17 cellular contexts compared by ENCODE assay signal in genomic region chr10:8242295-8242872, GRCh38.
A peak's percentile ranks its signal among the peaks of the same experiment; 100 is the strongest.
DNase-seq lines count a peak whose midpoint lies in the region; ATAC-seq and TF ChIP-seq lines count a peak whose summit lies in the region.
"Had no signal": no experiment of that assay in that cellular context is flagged by ENCODE, and none has a peak within 500 bp of the region (broad histone marks: within the 10 kb centered on the region; RNA-seq: fewer than 3 reads in every experiment).

No MANE protein-coding gene starts in this region.

- peaks cover 7% of the 10 kb centered on the region for H3K79me1 ChIP-seq in trophoblast cell (ENCODE audit: low read length)

- no peak overlapping the region for H2AK5ac ChIP-seq in trophoblast cell (ENCODE audit: low read length)

- H3K27me3 Mint-ChIP-seq in activated T-cell treated with anti-CD3 and anti-CD28 coated beads, Interleukin-2, amount 50 U/mL, for 4 hours (ENCODE audit: low read depth), result no peaks in the 10 kb centered on the region

- no peaks in the 10 kb centered on the region for H3K9me2 ChIP-seq in SK-N-SH

- peak overlapping the region; percentile 1 for H2BK12ac ChIP-seq in trophoblast cell (ENCODE audit: low read length)

- H4K20me1 ChIP-seq in SK-N-SH (ENCODE audit: insufficient read depth), result no peaks in the 10 kb centered on the region

- H3K4me2 ChIP-seq in trophoblast cell (ENCODE audit: low read length) (no peak overlapping the region), SK-N-SH (no peak overlapping the region)

- H3K4me3 Mint-ChIP-seq in activated T-cell treated with anti-CD3 and anti-CD28 coated beads, Interleukin-2, amount 50 U/mL, for 4 hours, result no peak overlapping the region
- H3K4me3 Mint-ChIP-seq: memory B cell, neural crest cell had no signal

- no peak overlapping the region for H2AFZ ChIP-seq in trophoblast cell (ENCODE audit: insufficient read depth, low read length, poor library complexity)
- H2AFZ ChIP-seq in SK-N-SH (ENCODE audit: low read depth), result no peak overlapping the region

- no peaks in the 10 kb centered on the region for H3K9me3 Mint-ChIP-seq in activated T-cell treated with anti-CD3 and anti-CD28 coated beads, Interleukin-2, amount 50 U/mL, for 4 hours
- H3K9me3 Mint-ChIP-seq: memory B cell, neural crest cell had no signal

- DNase-seq in stimulated activated naive CD4-positive, alpha-beta T cell treated with Interleukin-2 at 50 U/mL for 16 hours (lab: John Stamatoyannopoulos, UW), result peak; percentile 39
- no peak for DNase-seq in stimulated activated naive CD4-positive, alpha-beta T cell (lab: John Stamatoyannopoulos, UW)
- peak; percentile 15 for DNase-seq in activated T-cell treated with anti-CD3 and anti-CD28 coated beads, Interleukin-2, amount 50 U/mL, for 4 hours
- no peak for DNase-seq in trophoblast cell
- no peak for DNase-seq in putamen (ENCODE audit: low spot score)
- no peak for DNase-seq in left lobe of liver (ENCODE audit: low spot score)
- no peak for DNase-seq in HuH-7.5 (ENCODE audit: low spot score)
- no peak for DNase-seq in SK-N-SH
- DNase-seq: brain microvascular endothelial cell, Calu3, glutamatergic neuron, GOT3, NCI-H187 treated with DMSO at 0.1 percent for 48 hours, NCI-H510A, OCI-M1 had no signal

- H3F3A ChIP-seq in SK-N-SH (replicated peaks; ENCODE audit: insufficient read depth), result no peaks in the 10 kb centered on the region

- no peaks in the 10 kb centered on the region for H3K36me3 Mint-ChIP-seq in activated T-cell treated with anti-CD3 and anti-CD28 coated beads, Interleukin-2, amount 50 U/mL, for 4 hours (ENCODE audit: insufficient read depth)
- H3K36me3 Mint-ChIP-seq: memory B cell had no signal

- no peak overlapping the region for H3K23ac ChIP-seq in trophoblast cell (ENCODE audit: low read length)

- peaks cover 2% of the 10 kb centered on the region for H3K9me3 ChIP-seq in trophoblast cell (ENCODE audit: insufficient read depth, low read depth, low read length)
- H3K9me3 ChIP-seq in SK-N-SH, result no peaks in the 10 kb centered on the region

- peak overlapping the region; percentile 20 for H4K91ac ChIP-seq in trophoblast cell (ENCODE audit: low read depth, low read length)

- POLR2A ChIA-PET in SK-N-SH (lab: Yijun Ruan, JAX), result no interaction called here

- peaks cover 68% of the 10 kb centered on the region for H3K4me1 Mint-ChIP-seq in activated T-cell treated with anti-CD3 and anti-CD28 coated beads, Interleukin-2, amount 50 U/mL, for 4 hours (ENCODE audit: low read depth)
- H3K4me1 Mint-ChIP-seq: memory B cell, neural crest cell had no signal

- peaks cover 5% of the 10 kb centered on the region in 2 experiments for H3K4me1 ChIP-seq in trophoblast cell (ENCODE audit: control insufficient read depth in 1 of 2, insufficient read depth in 2 of 2, low read length in 2 of 2)
- H3K4me1 ChIP-seq in SK-N-SH (ENCODE audit: control insufficient read depth in 1 of 2, insufficient read depth in 2 of 2, low read depth in 1 of 2, low read length in 1 of 2), result peaks cover 0 to 10% of the 10 kb centered on the region in 2 experiments; a peak in 1 of 4 replicates

- no peaks in the 10 kb centered on the region for H3K79me2 ChIP-seq in trophoblast cell (ENCODE audit: control insufficient read depth, insufficient read depth, low read length, poor library complexity)
- H3K79me2 ChIP-seq in SK-N-SH (ENCODE audit: insufficient read depth), result no peaks in the 10 kb centered on the region

- peak; percentile 80 to 90 for ATAC-seq in activated T-cell treated with anti-CD3 and anti-CD28 coated beads, Interleukin-2, amount 50 U/mL, for 4 hours
- no peak for ATAC-seq in left lobe of liver

- no peak overlapping the region for H4K12ac ChIP-seq in trophoblast cell (ENCODE audit: low read depth, low read length)

- no peak overlapping the region for H3K18ac ChIP-seq in trophoblast cell (ENCODE audit: low read length)

- H3K4me3 ChIP-seq in trophoblast cell (ENCODE audit: low read depth, low read length) (no peak overlapping the region), SK-N-SH (ENCODE audit: low read depth in 2 of 2, low read length in 1 of 2) (no peak overlapping the region)

- H2BK5ac ChIP-seq in trophoblast cell (ENCODE audit: low read depth, low read length, poor library complexity), result no peak overlapping the region

- H2BK120ac ChIP-seq in trophoblast cell (ENCODE audit: insufficient read depth, low read length, poor library complexity), result no peak overlapping the region

- no peak overlapping the region for H3K4ac ChIP-seq in trophoblast cell (ENCODE audit: low read depth, low read length)

- no peak for TF ChIP-seq CTCF in SK-N-SH (IDR thresholded peaks at IDR 0.05)

- WGBS in trophoblast cell (ENCODE audit: extremely low coverage, insufficient coverage, insufficient read length), result no CpG with 5 or more reads among the region's 8 CpGs
- 71% methylated on average over 5 of the region's 8 CpGs for WGBS in SK-N-SH (ENCODE audit: low lambda C conversion rate)

- H3K36me3 ChIP-seq in trophoblast cell (ENCODE audit: control insufficient read depth in 1 of 2, insufficient read depth in 2 of 2, low read length in 2 of 2) (no peaks in the 10 kb centered on the region), SK-N-SH (replicated peaks in 1 of 2; ENCODE audit: control insufficient read depth in 1 of 2, insufficient read depth in 2 of 2, low read length in 1 of 2) (no peaks in the 10 kb centered on the region)
- H3K36me3 ChIP-seq: brain microvascular endothelial cell had no signal

- CTCF ChIA-PET in SK-N-SH (lab: Yijun Ruan, JAX), result no interaction called here

- no peaks in the 10 kb centered on the region for H3K27me3 ChIP-seq in trophoblast cell (ENCODE audit: insufficient read depth, low read length)
- H3K27me3 ChIP-seq in SK-N-SH (ENCODE audit: insufficient read depth), result no peaks in the 10 kb centered on the region
- H3K27me3 ChIP-seq: brain microvascular endothelial cell had no signal

- H3K9ac ChIP-seq in trophoblast cell (ENCODE audit: low read length) (no peak overlapping the region), SK-N-SH (no peak overlapping the region)

- no peak for TF ChIP-seq EP300 in SK-N-SH (IDR thresholded peaks at IDR 0.05; ENCODE audit: borderline replicate concordance in 1 of 2, low read depth in 1 of 2, low read length in 1 of 2)

- no peak overlapping the region for H3K14ac ChIP-seq in trophoblast cell (ENCODE audit: low read length)

- no peak for TF ChIP-seq RAD21 in SK-N-SH (IDR thresholded peaks at IDR 0.05; ENCODE audit: low read length)

- H4K8ac ChIP-seq in trophoblast cell (ENCODE audit: low read depth, low read length), result no peak overlapping the region

- H3K27ac ChIP-seq in trophoblast cell (ENCODE audit: low read depth, low read length) (no peak overlapping the region), SK-N-SH (ENCODE audit: low read depth in 2 of 2, low read length in 1 of 2) (no peak overlapping the region)
- H3K27ac ChIP-seq: brain microvascular endothelial cell had no signal

TF ChIP-seq in SK-N-SH, 30 proteins besides CTCF, POLR2A, EP300 and RAD21:
- TF ChIP-seq GATA2 (CRISPR knock-in tag; IDR thresholded peaks at IDR 0.05), result no peak
- no peak for TF ChIP-seq PBX3 (IDR thresholded peaks at IDR 0.05)
- no peak for TF ChIP-seq USF2 (IDR thresholded peaks at IDR 0.05; ENCODE audit: borderline replicate concordance, low read depth, low read length)
- no peak for TF ChIP-seq ELF1 (IDR thresholded peaks at IDR 0.05)
- no peak for TF ChIP-seq POLR2AphosphoS5 (IDR thresholded peaks at IDR 0.05; ENCODE audit: low read depth, low read length)
- TF ChIP-seq SIN3A (IDR thresholded peaks at IDR 0.05; ENCODE audit: borderline replicate concordance, low read depth, low read length), result no peak
- TF ChIP-seq FOXM1 (IDR thresholded peaks at IDR 0.05; ENCODE audit: low read depth), result no peak
- no peak for TF ChIP-seq JUND (IDR thresholded peaks at IDR 0.05)
- no peak for TF ChIP-seq IRF3 (IDR thresholded peaks at IDR 0.05; ENCODE audit: low read depth, low read length)
- TF ChIP-seq TAF1 (IDR thresholded peaks at IDR 0.05; ENCODE audit: borderline replicate concordance, low read depth, low read length), result no peak
- no peak for TF ChIP-seq CHD2 (IDR thresholded peaks at IDR 0.05; ENCODE audit: low read length, partially characterized antibody)
- TF ChIP-seq MEF2A (IDR thresholded peaks at IDR 0.05; ENCODE audit: borderline replicate concordance, low read depth), result no peak
TF ChIP-seq in SK-N-SH: peak in this region for 0.

Comparison
In these comparisons a context has a peak if more than half of its experiments do, and no peak if none do; other contexts are left out.
1. DNase-seq: peak in stimulated activated naive CD4-positive, alpha-beta T cell treated with Interleukin-2 at 50 U/mL for 16 hours (single experiment) and activated T-cell treated with anti-CD3 and anti-CD28 coated beads, Interleukin-2, amount 50 U/mL, for 4 hours (single experiment); none in stimulated activated naive CD4-positive, alpha-beta T cell (0 of 6), trophoblast cell (0 of 2), putamen (single experiment), left lobe of liver (single experiment), HuH-7.5 (single experiment) and SK-N-SH (single experiment).